17 cellular contexts compared by ENCODE assay signal in genomic region chr5:143234162-143234842, GRCh38.
DNase-seq lines count a peak whose midpoint lies in the region; ATAC-seq, FAIRE-seq and TF ChIP-seq lines count a peak whose summit lies in the region.
"Had no signal": no experiment of that assay in that cellular context is flagged by ENCODE, and none has a peak within 500 bp of the region (broad histone marks: within the 10 kb centered on the region; RNA-seq: fewer than 3 reads in every experiment).

No MANE protein-coding gene starts in this region.

- intact Hi-C loops in Calu3 (cut with micrococcal nuclease; ENCODE audit: unreplicated experiment), result no loop called here
- intact Hi-C loops in kidney (cut with DNase I), result no loop called here
- intact Hi-C loops in pancreas (cut with DNase I), result no loop called here

- H3K9me3 Mint-ChIP-seq in Calu3 (ENCODE audit: low read depth, unreplicated experiment) (no peaks in the 10 kb centered on the region), WTC11 (peaks cover 5% of the 10 kb centered on the region; the same call in 1 of the 2 replicates)

- BruUV-seq in Calu3 (replicated peaks; lab: Mats Ljungman, UMichigan), result no TSS peak

- H3K4me3 ChIP-seq in kidney (ENCODE audit: low read length in 2 of 2), result peak overlapping the region; percentile 3 to 19
- H3K4me3 ChIP-seq in pancreas, result no peak overlapping the region
- no peak overlapping the region for H3K4me3 ChIP-seq in foreskin fibroblast (ENCODE audit: low read depth in 1 of 2, low read length in 2 of 2)
- H3K4me3 ChIP-seq: HAP-1, K562 had no signal

- H3K4me1 Mint-ChIP-seq in Calu3 (ENCODE audit: low read depth, unreplicated experiment) (peaks cover 50% of the 10 kb centered on the region), WTC11 (peaks cover 19% of the 10 kb centered on the region)

- ATAC-seq in WTC11 (no peak), pancreas (peak; percentile 16 to 56 (median 40)), HG03469 (IDR thresholded peaks at IDR 0.05; ENCODE audit: unreplicated experiment) (no peak)
- ATAC-seq: K562 had no signal

- FAIRE-seq in kidney (lab: Jason Lieb, UNC), result no peak
- no peak for FAIRE-seq in pancreas (lab: Jason Lieb, UNC)
- FAIRE-seq: A204.1 had no signal

- H3K27ac ChIP-seq in kidney (ENCODE audit: low read depth in 2 of 2, low read length in 2 of 2), result peak overlapping the region; percentile 20 to 39
- H3K27ac ChIP-seq in pancreas, result peak overlapping the region in 2 of 4 donors; percentile 16 to 47
- H3K27ac ChIP-seq: C4-2B had no signal

- TF ChIP-seq CTCF in Calu3 (IDR thresholded peaks at IDR 0.05; ENCODE audit: unreplicated experiment) (no peak), WTC11 (IDR thresholded peaks at IDR 0.05) (no peak), kidney (IDR thresholded peaks at IDR 0.05; ENCODE audit: borderline replicate concordance, extremely low read depth, insufficient read depth) (no peak), pancreas (IDR thresholded peaks at IDR 0.05) (no peak), foreskin fibroblast (IDR thresholded peaks at IDR 0.05; ENCODE audit: low read depth, low read length) (no peak), GM13977 (IDR thresholded peaks at IDR 0.05; ENCODE audit: extremely low read depth, insufficient read depth, missing control alignments) (no peak)

- H3K4me3 Mint-ChIP-seq in Calu3 (ENCODE audit: low read depth, unreplicated experiment) (peak overlapping the region; percentile 16), WTC11 (no peak overlapping the region)

- DNase-seq in Calu3, result peak; percentile 35
- no peak for DNase-seq in WTC11 (ENCODE audit: low spot score)
- no peak for DNase-seq in kidney
- DNase-seq in pancreas, result peak in 1 of 6 donors; percentile 23
- no peak for DNase-seq in SW480 (ENCODE audit: low spot score)
- DNase-seq in foreskin fibroblast, result no peak
- no peak for DNase-seq in GM13977 (ENCODE audit: low spot score)
- DNase-seq: NCI-H1105; NCI-H187; NCI-H69; NK-92 treated with Interleukin-12 subunit alpha and Interleukin-12 subunit beta, amount 100 ng/mL, for 24 hours; OCI-M1 had no signal

- POLR2A ChIA-PET in WTC11 (lab: Charles Lee), result interaction anchor here (0.6 kb wide), 2 partner anchors 21 to 203 kb away, joined by 3 read pairs; no protein-coding TSS in a partner anchor

- H3K4me1 ChIP-seq in kidney (ENCODE audit: control insufficient read depth in 1 of 2, insufficient read depth in 1 of 2, low read depth in 1 of 2, low read length in 2 of 2) (peaks cover 17 to 22% of the 10 kb centered on the region in 2 donors), pancreas (no peaks in the 10 kb centered on the region)
- H3K4me1 ChIP-seq: HAP-1 had no signal

- CTCF ChIA-PET in Calu3 (lab: Charles Lee) (interaction anchor here (1.1 to 1.6 kb wide), 2 partner anchors 10 to 12 kb away, joined by 4 read pairs; no protein-coding TSS in a partner anchor), WTC11 (lab: Charles Lee) (no interaction called here)

- no peaks in the 10 kb centered on the region for H3K36me3 ChIP-seq in kidney (ENCODE audit: control insufficient read depth in 1 of 2, insufficient read depth in 2 of 2, low read length in 2 of 2)
- no peaks in the 10 kb centered on the region for H3K36me3 ChIP-seq in pancreas
- H3K36me3 ChIP-seq: HAP-1 had no signal

- no peaks in the 10 kb centered on the region for H3K27me3 ChIP-seq in pancreas

- H3K9me3 ChIP-seq in kidney (ENCODE audit: control insufficient read depth in 1 of 2, low read length in 2 of 2) (no peaks in the 10 kb centered on the region), pancreas (no peaks in the 10 kb centered on the region)
- H3K9me3 ChIP-seq: HAP-1 had no signal

- 51 to 65% methylated on average over 9 of the region's 9 CpGs for WGBS in pancreas, 2 donors

- H3K27me3 Mint-ChIP-seq in Calu3 (ENCODE audit: unreplicated experiment) (no peaks in the 10 kb centered on the region), WTC11 (ENCODE audit: low read depth) (no peaks in the 10 kb centered on the region; the same call in 1 of the 2 replicates)

- in situ Hi-C loops in GM13977 (cut with MboI; ENCODE audit: low pct_unique_long_range_greater_than_20kb, low sequenced_read_pairs, unreplicated experiment), result no loop called here

- peak overlapping the region; percentile 17 for H3K27ac Mint-ChIP-seq in Calu3 (ENCODE audit: unreplicated experiment)
- 0 out of 2 replicates have a peak overlapping the region, but pooled peaks have one; percentile 29 for H3K27ac Mint-ChIP-seq in WTC11

- peaks cover 8% of the 10 kb centered on the region for H3K36me3 Mint-ChIP-seq in Calu3 (ENCODE audit: insufficient read depth, unreplicated experiment)
- no peaks in the 10 kb centered on the region for H3K36me3 Mint-ChIP-seq in WTC11

- no peak overlapping the region for H3K9ac ChIP-seq in kidney (ENCODE audit: low read length in 2 of 2)

TF ChIP-seq in WTC11, 78 proteins besides CTCF, POLR2A, EP300 and RAD21:
- TF ChIP-seq AR (CRISPR knock-in tag; IDR thresholded peaks at IDR 0.05) (no peak), E2F1 (CRISPR knock-in tag; IDR thresholded peaks at IDR 0.05) (no peak), NFE2L1 (CRISPR knock-in tag; IDR thresholded peaks at IDR 0.05) (no peak), E2F4 (CRISPR knock-in tag; IDR thresholded peaks at IDR 0.05; ENCODE audit: borderline replicate concordance, low read depth) (no peak), TEAD1 (CRISPR knock-in tag; IDR thresholded peaks at IDR 0.05) (no peak), KAT7 (CRISPR knock-in tag; IDR thresholded peaks at IDR 0.05; ENCODE audit: borderline replicate concordance) (no peak), ZNF423 (CRISPR knock-in tag; IDR thresholded peaks at IDR 0.05) (no peak)

Comparison
In these comparisons a context has a peak if more than half of its experiments do, and no peak if none do; other contexts are left out.
1. ATAC-seq: peak in pancreas (4 of 4); none in WTC11 (single experiment) and HG03469 (single experiment).
2. H3K4me3 ChIP-seq: peak in kidney (2 of 2); none in pancreas (0 of 4) and foreskin fibroblast (0 of 2).